Comparison of ENCODE assay signal across 16 cellular contexts in the genomic region with DNA sequence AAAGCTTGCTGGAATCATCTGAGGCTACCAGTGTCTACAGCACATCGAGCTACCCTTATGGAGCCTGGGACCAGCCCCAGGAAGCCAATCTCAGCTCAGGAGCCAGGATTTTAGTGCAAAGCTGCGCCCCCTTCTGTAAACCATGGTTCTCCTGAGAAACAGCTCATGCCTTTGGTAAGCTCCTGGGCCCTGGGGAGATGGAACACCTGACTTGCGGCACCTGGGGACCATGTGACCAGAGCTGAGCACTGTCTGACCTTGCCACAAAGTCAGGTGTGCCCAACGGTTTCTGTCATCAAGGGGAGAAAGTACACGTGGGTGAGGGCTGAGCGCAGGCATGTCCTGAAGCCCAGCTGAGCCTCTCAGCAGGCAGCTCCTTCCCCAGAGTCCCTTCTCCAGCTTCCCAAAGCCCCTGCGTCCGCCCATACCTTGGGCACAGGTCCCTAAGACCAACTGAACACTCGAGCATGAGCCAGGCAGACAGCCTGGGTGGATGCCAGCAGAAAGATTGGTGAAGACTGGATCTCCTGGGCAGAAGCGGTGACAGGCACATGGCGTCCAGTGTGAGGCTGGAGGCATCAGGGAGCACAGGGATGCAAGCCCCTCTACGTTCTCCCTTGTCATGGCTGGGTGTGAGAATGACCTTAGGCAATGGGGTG. TPM values are rescaled to one million over a fixed set of nuclear protein-coding genes. Genes with fewer than 3 reads are reported as not detected.
DNase-seq lines count a peak whose midpoint lies in the region; ATAC-seq and TF ChIP-seq lines count a peak whose summit lies in the region.
"Had no signal": no experiment of that assay in that cellular context is flagged by ENCODE, and none has a peak within 500 bp of the region (broad histone marks: within the 10 kb centered on the region; RNA-seq: fewer than 3 reads in every experiment).

No MANE protein-coding gene starts in this region.

- peak overlapping the region; percentile 71 to 97 (median 93) for H3K27ac Mint-ChIP-seq in brain
- peak overlapping the region; percentile 76 for H3K27ac Mint-ChIP-seq in nephron progenitor cell
- no peak overlapping the region for H3K27ac Mint-ChIP-seq in endothelial cell (ENCODE audit: unreplicated experiment)
- H3K27ac Mint-ChIP-seq: stimulated activated naive CD8-positive, alpha-beta T cell treated with anti-CD3 and anti-CD28 coated beads, Interleukin-15, Interleukin-2, amounts not matched to agents 100 ng/mL and 50 ng/mL, for 24 hours had no signal

- no peak for TF ChIP-seq EP300 in Ishikawa (IDR thresholded peaks at IDR 0.05; ENCODE audit: borderline replicate concordance)

- DNase-seq in DMS53 (lab: John Stamatoyannopoulos, UW) (peak; percentile 70), nephron progenitor cell (no peak), NCI-H1417 treated with DMSO at 0.1 percent for 48 hours (lab: John Stamatoyannopoulos, UW) (no peak), endothelial cell (ENCODE audit: low spot score) (no peak), brain microvascular endothelial cell (no peak)
- DNase-seq: activated CD4-positive, alpha-beta T cell treated with anti-CD3 and anti-CD28 coated beads, Interleukin-2, amount 50 U/mL, for 4 hours; activated effector memory CD4-positive, alpha-beta T cell treated with Interleukin-2 at 50 U/mL for 16 hours; CD4-positive, CD25-positive, alpha-beta regulatory T cell; NCI-H1105; stimulated activated CD4-positive, alpha-beta T cell treated with anti-CD3 and anti-CD28 coated beads, Interleukin-4, amount 100 ng/mL, for 4 hours; T-helper 2 cell had no signal

- in situ Hi-C loops in brain microvascular endothelial cell (cut with HindIII; ENCODE audit: low pct_ligation_motif_present, low sequenced_read_pairs), result loop anchor here (25.0 kb wide), 1 partner anchor 108 kb away; a partner anchor contains a TSS

- H3K36me3 ChIP-seq in brain microvascular endothelial cell (replicated peaks), result no peaks in the 10 kb centered on the region
- H3K36me3 ChIP-seq: esophagus muscularis mucosa had no signal

- H3K4me3 ChIP-seq in brain microvascular endothelial cell (ENCODE audit: low read depth, low read length), result no peak overlapping the region
- H3K4me3 ChIP-seq: esophagus muscularis mucosa had no signal

- H3K4me3 Mint-ChIP-seq in brain (peak overlapping the region in 4 of 5 experiments; percentile 12 to 64 (median 38)), nephron progenitor cell (no peak overlapping the region), endothelial cell (ENCODE audit: unreplicated experiment) (no peak overlapping the region)
- H3K4me3 Mint-ChIP-seq: CD4-positive, CD25-positive, alpha-beta regulatory T cell; stimulated activated naive CD8-positive, alpha-beta T cell treated with anti-CD3 and anti-CD28 coated beads, Interleukin-15, Interleukin-2, amounts not matched to agents 100 ng/mL and 50 ng/mL, for 24 hours had no signal

- H3K4me1 Mint-ChIP-seq in brain (peaks cover 27% of the 10 kb centered on the region), nephron progenitor cell (peaks cover 14% of the 10 kb centered on the region), endothelial cell (ENCODE audit: unreplicated experiment) (peaks cover 3% of the 10 kb centered on the region)
- H3K4me1 Mint-ChIP-seq: CD4-positive, CD25-positive, alpha-beta regulatory T cell had no signal

- peaks cover 4% of the 10 kb centered on the region for H3K27me3 Mint-ChIP-seq in brain
- peaks cover 3% of the 10 kb centered on the region for H3K27me3 Mint-ChIP-seq in nephron progenitor cell (ENCODE audit: low read depth, poor library complexity)
- H3K27me3 Mint-ChIP-seq in endothelial cell (ENCODE audit: unreplicated experiment), result peaks cover 3% of the 10 kb centered on the region
- H3K27me3 Mint-ChIP-seq: stimulated activated naive CD8-positive, alpha-beta T cell treated with anti-CD3 and anti-CD28 coated beads, Interleukin-15, Interleukin-2, amounts not matched to agents 100 ng/mL and 50 ng/mL, for 24 hours had no signal

- peaks cover 0 to 3% (median 0%) of the 10 kb centered on the region in 5 experiments for H3K9me3 Mint-ChIP-seq in brain
- H3K9me3 Mint-ChIP-seq in nephron progenitor cell, result peaks cover 2% of the 10 kb centered on the region
- H3K9me3 Mint-ChIP-seq in endothelial cell (ENCODE audit: unreplicated experiment), result no peaks in the 10 kb centered on the region
- H3K9me3 Mint-ChIP-seq: CD4-positive, CD25-positive, alpha-beta regulatory T cell; stimulated activated naive CD8-positive, alpha-beta T cell treated with anti-CD3 and anti-CD28 coated beads, Interleukin-15, Interleukin-2, amounts not matched to agents 100 ng/mL and 50 ng/mL, for 24 hours had no signal

- H3K36me3 Mint-ChIP-seq in brain, result no peaks in the 10 kb centered on the region
- no peaks in the 10 kb centered on the region for H3K36me3 Mint-ChIP-seq in nephron progenitor cell (ENCODE audit: low read depth)
- no peaks in the 10 kb centered on the region for H3K36me3 Mint-ChIP-seq in endothelial cell (ENCODE audit: low read depth, unreplicated experiment)
- H3K36me3 Mint-ChIP-seq: CD4-positive, CD25-positive, alpha-beta regulatory T cell had no signal

- no peak for TF ChIP-seq RAD21 in Ishikawa (IDR thresholded peaks at IDR 0.05; ENCODE audit: low read depth)

- TF ChIP-seq CTCF in brain (conservative IDR thresholded peaks at IDR 0.05), result no peak
- no peak for TF ChIP-seq CTCF in nephron progenitor cell (IDR thresholded peaks at IDR 0.05)
- TF ChIP-seq CTCF in endothelial cell (IDR thresholded peaks at IDR 0.05; ENCODE audit: unreplicated experiment), result no peak
- TF ChIP-seq CTCF in brain microvascular endothelial cell (IDR thresholded peaks at IDR 0.05; ENCODE audit: low read depth, low read length, missing control alignments), result no peak

- H3K27me3 ChIP-seq in brain microvascular endothelial cell (replicated peaks), result no peaks in the 10 kb centered on the region

- no peak overlapping the region for H3K27ac ChIP-seq in brain microvascular endothelial cell
- H3K27ac ChIP-seq: esophagus muscularis mucosa had no signal

- no peak for ATAC-seq in HG02981 (IDR thresholded peaks at IDR 0.05; ENCODE audit: unreplicated experiment)

TF ChIP-seq in Ishikawa, 13 proteins besides CTCF, POLR2A, EP300 and RAD21:
- TF ChIP-seq, protein P1, sequence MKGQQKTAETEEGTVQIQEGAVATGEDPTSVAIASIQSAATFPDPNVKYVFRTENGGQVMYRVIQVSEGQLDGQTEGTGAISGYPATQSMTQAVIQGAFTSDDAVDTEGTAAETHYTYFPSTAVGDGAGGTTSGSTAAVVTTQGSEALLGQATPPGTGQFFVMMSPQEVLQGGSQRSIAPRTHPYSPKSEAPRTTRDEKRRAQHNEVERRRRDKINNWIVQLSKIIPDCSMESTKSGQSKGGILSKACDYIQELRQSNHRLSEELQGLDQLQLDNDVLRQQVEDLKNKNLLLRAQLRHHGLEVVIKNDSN (IDR thresholded peaks at IDR 0.05), result 0 out of 2 replicates have a peak, but pooled peaks have one; percentile 7
- TF ChIP-seq CREB1 (IDR thresholded peaks at IDR 0.05; ENCODE audit: low read depth) (no peak), FOXM1 (IDR thresholded peaks at IDR 0.05; ENCODE audit: borderline replicate concordance, low read depth) (no peak), TCF12 (IDR thresholded peaks at IDR 0.05; ENCODE audit: low read depth) (no peak), ZBTB7A (IDR thresholded peaks at IDR 0.05; ENCODE audit: low read depth) (no peak)

RNA-seq across cellular contexts. Expression of a gene that starts 57.9 kb away (rescaled TPM):
- polyA plus RNA-seq in brain (ENCODE audit: insufficient read depth, low read depth, low replicate concordance), result 4.3 TPM
- 14.1 TPM for total RNA-seq in endothelial cell (ENCODE audit: unreplicated experiment)
- total RNA-seq: CD4-positive, CD25-positive, alpha-beta regulatory T cell had no signal
- polyA plus RNA-seq: CD4-positive, CD25-positive, alpha-beta regulatory T cell had no signal

Comparison
In these comparisons a context has a peak if more than half of its experiments do, and no peak if none do; other contexts are left out.
1. H3K4me3 Mint-ChIP-seq: peak in brain (4 of 5); none in nephron progenitor cell (single experiment) and endothelial cell (single experiment).